Comparison of ENCODE assay signal across 8 cellular contexts in genomic region chr2:32063310-32064020, GRCh38. TPM values are rescaled to one million over a fixed set of nuclear protein-coding genes. Genes with fewer than 3 reads are reported as not detected.
DNase-seq lines count a peak whose midpoint lies in the region; ATAC-seq, FAIRE-seq and TF ChIP-seq lines count a peak whose summit lies in the region.

TSS of gene SPAST (plus strand) at chr2:32063556. CDS start at chr2:32063832, 276 bp downstream.

- peak; percentile 96 to 97 (median 97) for DNase-seq in CD4-positive, alpha-beta memory T cell
- DNase-seq in NCI-H82 (lab: John Stamatoyannopoulos, UW): peak; percentile 99
- peak; percentile 97 for DNase-seq in activated CD4-positive, alpha-beta T cell treated with anti-CD3 and anti-CD28 coated beads, Interleukin-2, amount 50 U/mL, for 48 hours
- DNase-seq in dermis microvascular lymphatic vessel endothelial cell (ENCODE audit: low read depth in 2 of 2): peak; percentile 92 to 98
- DNase-seq in HepG2 (ENCODE audit: low spot score): peak; percentile 98
- DNase-seq in stimulated activated CD4-positive, alpha-beta T cell treated with anti-CD3 and anti-CD28 coated beads, Interleukin-4, amount 100 ng/mL, for 1 hour: peak; percentile 98

- no peaks in the 10 kb centered on the region for H3K36me3 ChIP-seq in CD4-positive, alpha-beta memory T cell (ENCODE audit: insufficient read depth, low read length)
- no peaks in the 10 kb centered on the region for H3K36me3 ChIP-seq in HepG2 (replicated peaks in 1 of 2; ENCODE audit: control insufficient read depth in 1 of 2, insufficient read depth in 2 of 2, low read length in 2 of 2)

- ATAC-seq in GM19438 (IDR thresholded peaks at IDR 0.05; ENCODE audit: low read depth, unreplicated experiment) (peak; percentile 93), HG03575 (IDR thresholded peaks at IDR 0.05; ENCODE audit: extremely low read depth, insufficient number of reproducible peaks, low FRiP score, unreplicated experiment) (peak; percentile 88), HepG2 (peak; percentile 92)

- no peaks in the 10 kb centered on the region for H3K27me3 ChIP-seq in CD4-positive, alpha-beta memory T cell (ENCODE audit: insufficient read depth, low read length)
- no peaks in the 10 kb centered on the region; a peak in 1 of 5 replicates for H3K27me3 ChIP-seq in HepG2 (ENCODE audit: control insufficient read depth in 1 of 2, insufficient read depth in 2 of 2, low read length in 2 of 2)

- WGBS in HepG2 (ENCODE audit: low lambda C conversion rate): 1% methylated on average over 59 of the region's 79 CpGs

- peak within 1 kb of the TSS; percentile 93 to 94 for H3K4me3 ChIP-seq in CD4-positive, alpha-beta memory T cell (ENCODE audit: low read length in 2 of 2)
- peak within 1 kb of the TSS; percentile 75 to 95 (median 87) for H3K4me3 ChIP-seq in HepG2 (replicated peaks in 1 of 3; ENCODE audit: insufficient read depth in 1 of 3, low read depth in 2 of 3, low read length in 3 of 3)

- TF ChIP-seq CTCF in HepG2 (CRISPR knock-in tag; IDR thresholded peaks at IDR 0.05): peak; percentile 65

- peaks cover 16% of the 10 kb centered on the region for H3K79me2 ChIP-seq in HepG2 (ENCODE audit: insufficient read depth, low read length)

- H3K27me3 Mint-ChIP-seq in CD4-positive, alpha-beta memory T cell: no peaks in the 10 kb centered on the region

- H2AFZ ChIP-seq in HepG2 (ENCODE audit: low read length): peak within 1 kb of the TSS; percentile 99

- TF ChIP-seq POLR2A in HepG2 (IDR thresholded peaks at IDR 0.05; ENCODE audit: insufficient read depth in 1 of 2, low read depth in 2 of 2, low read length in 2 of 2): peak; percentile 91

- H3K4me1 ChIP-seq in CD4-positive, alpha-beta memory T cell (ENCODE audit: insufficient read depth, low read length): peaks cover 40% of the 10 kb centered on the region
- H3K4me1 ChIP-seq in HepG2 (ENCODE audit: insufficient read depth, low read length): peaks cover 32% of the 10 kb centered on the region

- peak in 1 of 2 experiments; percentile 42; a peak in 2 of 4 replicates for TF ChIP-seq EP300 in HepG2 (IDR thresholded peaks at IDR 0.05; ENCODE audit: low read depth in 2 of 2, low read length in 2 of 2)
- peak; percentile 20; the same call in 1 of the 2 replicates for TF ChIP-seq EP300 in HepG2 (CRISPR knock-in tag; IDR thresholded peaks at IDR 0.05; ENCODE audit: borderline replicate concordance)

- peaks cover 11 to 43% (median 31%) of the 10 kb centered on the region in 4 donors for H3K4me1 Mint-ChIP-seq in CD4-positive, alpha-beta memory T cell

- FAIRE-seq in HepG2 (lab: Jason Lieb, UNC): peak; percentile 68

- H3K27ac Mint-ChIP-seq in CD4-positive, alpha-beta memory T cell: peak within 1 kb of the TSS; percentile 89 to 98 (median 97)

- CTCF ChIA-PET in CD4-positive, alpha-beta memory T cell (lab: Charles Lee; ENCODE audit: partially characterized antibody): interaction anchor here (1.0 to 4.0 kb wide), 4 partner anchors 23 to 102 kb away, joined by 3 to 35 read pairs (median 5); partner anchors contain the start of genes DPY30 and SLC30A6
- CTCF ChIA-PET in HepG2 (lab: Yijun Ruan, JAX; ENCODE audit: low intra/inter-chr PET ratio, low total read pairs): no interaction called here

- POLR2A ChIA-PET in CD4-positive, alpha-beta memory T cell (lab: Charles Lee; ENCODE audit: partially characterized antibody): interaction anchor here (0.8 to 4.0 kb wide), 12 partner anchors 8 to 564 kb away, joined by 3 to 75 read pairs (median 5); partner anchors contain the start of genes DPY30, MEMO1, SLC30A6 and TTC27
- POLR2A ChIA-PET in HepG2 (lab: Yijun Ruan, JAX): interaction anchor here (0.6 to 3.9 kb wide), 23 partner anchors 8 to 359 kb away, joined by 3 to 146 read pairs (median 6); partner anchors contain the start of genes DPY30, MEMO1 and SLC30A6

- BruUV-seq in HepG2 (replicated peaks; lab: Mats Ljungman, UMichigan): no TSS peak

- in situ Hi-C loops in HepG2 (cut with HindIII; ENCODE audit: extremely low pct_ligation_motif_present, low pct_unique_long_range_greater_than_20kb): no loop called here

- H3K9ac ChIP-seq in HepG2 (ENCODE audit: insufficient read depth, low read depth, low read length): peak within 1 kb of the TSS; percentile 91

- peaks cover 0 to 3% (median 0%) of the 10 kb centered on the region in 8 donors for H3K9me3 Mint-ChIP-seq in CD4-positive, alpha-beta memory T cell

- no peaks in the 10 kb centered on the region for H4K20me1 ChIP-seq in HepG2 (ENCODE audit: insufficient read depth, low read length)

- H3K36me3 Mint-ChIP-seq in CD4-positive, alpha-beta memory T cell: peaks cover 0 to 14% of the 10 kb centered on the region in 2 donors

- no peaks in the 10 kb centered on the region for H3K9me3 ChIP-seq in CD4-positive, alpha-beta memory T cell (ENCODE audit: control insufficient read depth in 1 of 2, low read length in 2 of 2)
- H3K9me3 ChIP-seq in HepG2 (ENCODE audit: low read length): no peaks in the 10 kb centered on the region

- H3K27ac ChIP-seq in CD4-positive, alpha-beta memory T cell (ENCODE audit: low read depth, low read length): peak within 1 kb of the TSS; percentile 77
- H3K27ac ChIP-seq in HepG2 (ENCODE audit: extremely low read length, insufficient read depth, low read length): peak within 1 kb of the TSS; percentile 95

- H3K4me2 ChIP-seq in HepG2 (ENCODE audit: low read depth, low read length): peak within 1 kb of the TSS; percentile 99

- intact Hi-C loops in CD4-positive, alpha-beta memory T cell (cut with micrococcal nuclease): loop anchor here (1.0 to 10.0 kb wide), 7 partner anchors 24 to 1917 kb away; partner anchors contain the start of genes BIRC6, DPY30, MEMO1 and SLC30A6
- intact Hi-C loops in HepG2 (cut with micrococcal nuclease; ENCODE audit: unreplicated experiment): loop anchor here (1.0 to 10.0 kb wide), 4 partner anchors 24 to 264 kb away; partner anchors contain the start of genes DPY30 and MEMO1

- peak within 1 kb of the TSS; percentile 98 to 99 (median 99) for H3K4me3 Mint-ChIP-seq in CD4-positive, alpha-beta memory T cell

- TF ChIP-seq RAD21 in HepG2 (CRISPR knock-in tag; IDR thresholded peaks at IDR 0.05): no peak; the same call in none of the 2 replicates

TF ChIP-seq in HepG2, 621 proteins besides CTCF, POLR2A, EP300 and RAD21 (continues in another document):
- peak; percentile 69; the same call in 1 of the 2 replicates for TF ChIP-seq MXD1 (CRISPR knock-in tag; IDR thresholded peaks at IDR 0.05)
- peak; percentile 72 for TF ChIP-seq ZNF777 (CRISPR knock-in tag; IDR thresholded peaks at IDR 0.05)
- peak; percentile 89; the same call in 1 of the 2 replicates for TF ChIP-seq ZNF431 (CRISPR knock-in tag; IDR thresholded peaks at IDR 0.05; ENCODE audit: borderline replicate concordance, low read depth)
- TF ChIP-seq ZNF878 (CRISPR knock-in tag; IDR thresholded peaks at IDR 0.05): peak; percentile 85; the same call in 1 of the 2 replicates
- TF ChIP-seq MATR3 (CRISPR knock-in tag; IDR thresholded peaks at IDR 0.05): no peak

RNA-seq across cellular contexts. Expression of gene SPAST, which starts in this region (rescaled TPM):
- total RNA-seq in CD4-positive, alpha-beta memory T cell: 10 to 100 TPM; 22.5 to 23.2 TPM
- polyA plus RNA-seq in CD4-positive, alpha-beta memory T cell: 10 to 100 TPM; 11.2 to 15.3 TPM
- 25.4 and 26.0 TPM in 2 replicates for total RNA-seq in dermis microvascular lymphatic vessel endothelial cell
- 40.4 and 41.5 TPM in 2 replicates for total RNA-seq in HepG2 (2016; rRNA removed; fragmentation: Illumina TruSeq; extraction: Trizol)
- 23.2 and 26.1 TPM in 2 replicates for total RNA-seq in HepG2 (2016; cell fraction: cytosol; rRNA removed; fragmentation: Illumina TruSeq; extraction: Trizol; ENCODE audit: low read depth)
- total RNA-seq in HepG2 (2016; cell fraction: insoluble cytoplasmic fraction; rRNA removed; fragmentation: Illumina TruSeq; extraction: Trizol): 37.5 and 39.9 TPM in 2 replicates
- total RNA-seq in HepG2 (2016; cell fraction: membrane; rRNA removed; fragmentation: Illumina TruSeq; extraction: Trizol): 33.7 and 34.4 TPM in 2 replicates
- total RNA-seq in HepG2 (2016; cell fraction: nucleus; rRNA removed; fragmentation: Illumina TruSeq; extraction: Trizol): 24.5 and 29.2 TPM in 2 replicates
- polyA plus RNA-seq in HepG2 (2011; rRNA removed): 8.1 and 11.5 TPM in 2 replicates
- polyA plus RNA-seq in HepG2 (2011; cell fraction: cytosol; rRNA removed): 4.7 and 7.3 TPM in 2 replicates
- polyA plus RNA-seq in HepG2 (2011; cell fraction: nucleus; rRNA removed): 3.2 and 3.8 TPM in 2 replicates
- 11.4 and 14.0 TPM in 2 replicates for polyA plus RNA-seq in HepG2 (2012)
- 2.0 and 2.8 TPM in 2 replicates for polyA plus RNA-seq in HepG2 (2016; cell fraction: cytosol; fragmentation: Illumina TruSeq; extraction: Trizol; ENCODE audit: low read depth)
- 20.2 and 21.0 TPM in 2 replicates for polyA plus RNA-seq in HepG2 (2016; cell fraction: insoluble cytoplasmic fraction; fragmentation: Illumina TruSeq; extraction: Trizol; ENCODE audit: low read depth)
- 8.6 and 9.2 TPM in 2 replicates for polyA plus RNA-seq in HepG2 (2016; cell fraction: membrane; fragmentation: Illumina TruSeq; extraction: Trizol; ENCODE audit: low read depth)
- polyA plus RNA-seq in HepG2 (2016; cell fraction: nucleus; fragmentation: Illumina TruSeq; extraction: Trizol; ENCODE audit: insufficient read depth, low read depth): 18.4 and 19.9 TPM in 2 replicates
- polyA minus RNA-seq in HepG2 (2011; rRNA and poly(A)+ RNA removed; ENCODE audit: low replicate concordance): 5.2 and 7.0 TPM in 2 replicates
- polyA minus RNA-seq in HepG2 (2011; cell fraction: cytosol; rRNA and poly(A)+ RNA removed): 22.6 and 33.6 TPM in 2 replicates
- 16.0 and 20.1 TPM in 2 replicates for polyA minus RNA-seq in HepG2 (2011; cell fraction: nucleus; rRNA and poly(A)+ RNA removed)

Comparison
In these comparisons a context has a peak if more than half of its experiments do, and no peak if none do; other contexts are left out.
1. Peak in every context shown above with its lines: DNase-seq, ATAC-seq, H3K4me3 ChIP-seq and H3K27ac ChIP-seq.